ENCODE assay signal across 9 cellular contexts in the genomic region with DNA sequence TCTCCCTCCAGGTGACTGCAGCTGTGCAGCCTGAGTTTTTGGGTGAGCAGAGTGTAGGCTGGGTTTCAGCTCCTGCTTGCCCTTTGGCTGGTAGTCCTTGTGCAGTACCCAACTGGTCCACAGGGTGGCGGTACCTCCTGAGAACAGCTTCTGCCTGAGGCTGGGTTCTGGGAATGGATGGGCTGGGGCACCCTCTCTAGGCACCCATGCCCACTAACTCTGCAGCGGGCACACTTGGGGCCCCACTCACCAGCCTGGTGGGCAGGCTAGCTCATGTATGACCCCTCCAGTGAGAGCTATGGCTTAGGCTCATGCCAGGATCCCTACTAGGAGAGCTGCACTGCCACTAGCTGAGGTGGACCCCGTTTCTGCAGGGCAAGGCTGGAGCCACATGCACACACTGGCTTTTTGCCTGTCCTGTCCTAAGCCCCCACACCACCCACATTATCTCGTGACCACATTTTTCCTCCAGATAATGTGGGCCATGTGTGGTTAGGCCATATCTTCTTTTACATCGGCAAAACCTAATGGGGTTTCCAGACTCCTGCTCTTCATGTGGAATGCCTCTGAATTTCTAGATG. TPM values are rescaled to one million over a fixed set of nuclear protein-coding genes. Genes with fewer than 3 reads are reported as not detected.
DNase-seq lines count a peak whose midpoint lies in the region; ATAC-seq and TF ChIP-seq lines count a peak whose summit lies in the region.
"Had no signal": no experiment of that assay in that cellular context is flagged by ENCODE, and none has a peak within 500 bp of the region (broad histone marks: within the 10 kb centered on the region; RNA-seq: fewer than 3 reads in every experiment).

No MANE protein-coding gene starts in this region.

- H3K4me1 ChIP-seq in A673 (ENCODE audit: insufficient read depth, low read length, poor library complexity, severe bottlenecking) (peaks cover 28% of the 10 kb centered on the region), Peyer's patch (peaks cover 0 to 22% (median 7%) of the 10 kb centered on the region in 4 donors), thoracic aorta (ENCODE audit: control insufficient read depth in 1 of 2, low read depth in 2 of 2) (peaks cover 4 to 10% of the 10 kb centered on the region in 2 donors)

- peak; percentile 50 for ATAC-seq in GM18511 (IDR thresholded peaks at IDR 0.05; ENCODE audit: unreplicated experiment)
- ATAC-seq in activated T-cell treated with anti-CD3 and anti-CD28 coated beads, Interleukin-2, amount 50 U/mL, for 4 hours, result peak; percentile 68 to 71
- peak; percentile 41 for ATAC-seq in omental fat pad (ENCODE audit: low FRiP score)
- ATAC-seq in thoracic aorta (ENCODE audit: insufficient number of reproducible peaks, low FRiP score, low read depth), result no peak

- H3K27me3 Mint-ChIP-seq in activated T-cell treated with anti-CD3 and anti-CD28 coated beads, Interleukin-2, amount 50 U/mL, for 4 hours (ENCODE audit: low read depth), result peaks cover 3% of the 10 kb centered on the region

- H3K36me3 Mint-ChIP-seq in activated T-cell treated with anti-CD3 and anti-CD28 coated beads, Interleukin-2, amount 50 U/mL, for 4 hours (ENCODE audit: insufficient read depth), result no peaks in the 10 kb centered on the region

- no peak for TF ChIP-seq POLR2A in Peyer's patch (IDR thresholded peaks at IDR 0.05)

- BruUV-seq in A673 (replicated peaks; lab: Mats Ljungman, UMichigan), result no TSS peak

- no peak overlapping the region for H3K4me3 Mint-ChIP-seq in activated T-cell treated with anti-CD3 and anti-CD28 coated beads, Interleukin-2, amount 50 U/mL, for 4 hours

- H3K9me3 Mint-ChIP-seq in activated T-cell treated with anti-CD3 and anti-CD28 coated beads, Interleukin-2, amount 50 U/mL, for 4 hours, result no peaks in the 10 kb centered on the region

- DNase-seq in A673 (ENCODE audit: low spot score), result peak; percentile 81
- peak in 75 of 76 experiments; percentile 32 to 96 (median 82) for DNase-seq in HUDEP-2 (lab: John Stamatoyannopoulos, UW; ENCODE audit: unreplicated experiment in 76 of 76)
- DNase-seq in Peyer's patch, result peak; percentile 91 to 97 (median 93)
- DNase-seq in activated T-cell treated with anti-CD3 and anti-CD28 coated beads, Interleukin-2, amount 50 U/mL, for 4 hours, result peak; percentile 92
- peak; percentile 76 for DNase-seq in fibroblast of pulmonary artery (ENCODE audit: low read depth)
- peak; percentile 100 for DNase-seq in omental fat pad (ENCODE audit: low spot score)
- DNase-seq in thoracic aorta (ENCODE audit: low spot score), result peak; percentile 67

- POLR2A ChIA-PET in A673 (lab: Charles Lee; ENCODE audit: low non-redundant PET), result no interaction called here

- peak; percentile 93 for TF ChIP-seq CTCF in A673 (conservative IDR thresholded peaks at IDR 0.05; ENCODE audit: low read depth, low read length)
- peak; percentile 83 to 97 (median 91) for TF ChIP-seq CTCF in Peyer's patch (IDR thresholded peaks at IDR 0.05)
- TF ChIP-seq CTCF in fibroblast of pulmonary artery (IDR thresholded peaks at IDR 0.05; ENCODE audit: low read length, missing control alignments), result peak; percentile 97
- peak in 2 of 3 donors; percentile 58 to 70 for TF ChIP-seq CTCF in omental fat pad (IDR thresholded peaks at IDR 0.05)
- peak; percentile 97 for TF ChIP-seq CTCF in thoracic aorta (IDR thresholded peaks at IDR 0.05)

- H3K9me3 ChIP-seq in A673 (ENCODE audit: low read depth, low read length, poor library complexity, severe bottlenecking) (no peaks in the 10 kb centered on the region), Peyer's patch (no peaks in the 10 kb centered on the region), thoracic aorta (no peaks in the 10 kb centered on the region)

- CTCF ChIA-PET in A673 (lab: Charles Lee), result interaction anchor here (0.5 to 3.6 kb wide), 15 partner anchors 8 to 1126 kb away, joined by 3 to 36 read pairs (median 6); a partner anchor contains a TSS

- intact Hi-C loops in A673 (cut with micrococcal nuclease; ENCODE audit: unreplicated experiment), result loop anchor here (5.0 kb wide), 3 partner anchors 93 to 347 kb away; a partner anchor contains a TSS

- no peaks in the 10 kb centered on the region for H3K36me3 ChIP-seq in A673 (ENCODE audit: insufficient read depth, low read length, poor library complexity, severe bottlenecking)
- no peaks in the 10 kb centered on the region for H3K36me3 ChIP-seq in Peyer's patch
- H3K36me3 ChIP-seq in thoracic aorta, result no peaks in the 10 kb centered on the region

- H3K4me1 Mint-ChIP-seq in activated T-cell treated with anti-CD3 and anti-CD28 coated beads, Interleukin-2, amount 50 U/mL, for 4 hours (ENCODE audit: low read depth), result peaks cover 7% of the 10 kb centered on the region

- no peak overlapping the region for H3K27ac ChIP-seq in A673 (ENCODE audit: low read depth, low read length, poor library complexity, severe bottlenecking)
- H3K27ac ChIP-seq in Peyer's patch, result no peak overlapping the region
- no peak overlapping the region for H3K27ac ChIP-seq in thoracic aorta

- H3K4me3 ChIP-seq in A673 (ENCODE audit: low read depth, low read length, poor library complexity, severe bottlenecking) (no peak overlapping the region), Peyer's patch (no peak overlapping the region), fibroblast of pulmonary artery (replicated peaks; ENCODE audit: low read depth, low read length) (no peak overlapping the region), thoracic aorta (no peak overlapping the region)

- H3K27me3 ChIP-seq in A673 (replicated peaks; ENCODE audit: insufficient read depth, low read depth, low read length, poor library complexity), result no peaks in the 10 kb centered on the region
- no peaks in the 10 kb centered on the region for H3K27me3 ChIP-seq in Peyer's patch
- H3K27me3 ChIP-seq in thoracic aorta (replicated peaks; ENCODE audit: insufficient read depth), result no peaks in the 10 kb centered on the region

RNA-seq across cellular contexts. Expression of a gene that starts 15.5 kb away (rescaled TPM):
- total RNA-seq in A673 (2021) (173 and 188 TPM in 2 replicates), Peyer's patch (100 to 1,000 TPM in 3 of 4 donors, 10 to 100 TPM in 1; 76.7 to 276 (median 228) TPM), omental fat pad (10 to 100 TPM; 14.7 to 29.8 (median 20.8) TPM), thoracic aorta (10 to 100 TPM; 15.7 to 28.4 TPM)
- 1 to 10 TPM; 3.7 to 6.9 (median 4.1) TPM for total RNA-seq in activated T-cell treated with anti-CD3 and anti-CD28 coated beads, Interleukin-2, amount 50 U/mL, for 4 hours

RNA-seq across cellular contexts. Expression of a gene that starts 20.7 kb away (rescaled TPM):
- total RNA-seq in A673 (2021) (119 and 132 TPM in 2 replicates), Peyer's patch (100 to 1,000 TPM in 3 of 4 donors, 10 to 100 TPM in 1; 48.3 to 158 (median 110) TPM), omental fat pad (10 to 100 TPM; 33.8 to 88.1 (median 68.6) TPM), thoracic aorta (100 to 1,000 TPM; 169 to 202 TPM)
- 100 to 1,000 TPM; 150 to 165 (median 151) TPM for total RNA-seq in activated T-cell treated with anti-CD3 and anti-CD28 coated beads, Interleukin-2, amount 50 U/mL, for 4 hours

RNA-seq across cellular contexts. Expression of a gene that starts 21.0 kb away (rescaled TPM):
- total RNA-seq in A673 (2021) (not detected in 2 replicates), Peyer's patch (not detected), omental fat pad (not detected), thoracic aorta (not detected)
- total RNA-seq in activated T-cell treated with anti-CD3 and anti-CD28 coated beads, Interleukin-2, amount 50 U/mL, for 4 hours, result 1 to 10 TPM in 1 of 3 donors, under 1 TPM in 2; 0.19 to 1.1 (median 0.24) TPM

RNA-seq across cellular contexts. Expression of a gene that starts 27.5 kb away (rescaled TPM):
- total RNA-seq in A673 (2021), result 47.3 and 62.2 TPM in 2 replicates
- 100 to 1,000 TPM in 2 of 4 donors, 10 to 100 TPM in 2; 38.5 to 242 (median 116) TPM for total RNA-seq in Peyer's patch
- total RNA-seq in activated T-cell treated with anti-CD3 and anti-CD28 coated beads, Interleukin-2, amount 50 U/mL, for 4 hours, result 1 to 10 TPM; 4.0 to 5.3 (median 4.4) TPM
- 10 to 100 TPM; 35.3 to 74.7 (median 52.2) TPM for total RNA-seq in omental fat pad
- 10 to 100 TPM; 49.0 to 72.4 TPM for total RNA-seq in thoracic aorta

RNA-seq across cellular contexts. Expression of a gene that starts 47.2 kb away (rescaled TPM):
- 166 TPM in 2 replicates for total RNA-seq in A673 (2021)
- total RNA-seq in Peyer's patch, result 10 to 100 TPM in 1 of 4 donors, not detected in 3; 93.7 TPM
- total RNA-seq in activated T-cell treated with anti-CD3 and anti-CD28 coated beads, Interleukin-2, amount 50 U/mL, for 4 hours, result 10 to 100 TPM in 2 of 3 donors, not detected in 1; 30.4 to 60.0 TPM
- total RNA-seq in omental fat pad, result 10 to 100 TPM in 1 of 4 donors, not detected in 3; 19.3 TPM
- total RNA-seq in thoracic aorta, result not detected
- total RNA-seq: pulmonary artery endothelial cell had no signal
